In genomic region chr2:233226511-233227031, GRCh38 we compare ENCODE assay signal across 21 cellular contexts.
"Had no signal": no experiment of that assay in that cellular context is flagged by ENCODE, and none has a peak within 500 bp of the region (broad histone marks: within the 10 kb centered on the region; RNA-seq: fewer than 3 reads in every experiment).

No MANE protein-coding gene starts in this region.

- H3K27me3 ChIP-seq: ascending aorta, gastroesophageal sphincter, spleen, tibial nerve had no signal

- DNase-seq: activated CD4-positive, alpha-beta T cell treated with anti-CD3 and anti-CD28 coated beads for 4 hours; activated CD4-positive, alpha-beta T cell treated with anti-CD3 and anti-CD28 coated beads, Interleukin-2, amount 50 U/mL, for 48 hours; activated CD8-positive, alpha-beta memory T cell treated with anti-CD3 and anti-CD28 coated beads for 24 hours; activated effector memory CD4-positive, alpha-beta T cell treated with Interleukin-2 at 50 U/mL for 16 hours; activated naive CD4-positive, alpha-beta T cell treated with anti-CD3 and anti-CD28 coated beads for 36 hours; activated naive CD8-positive, alpha-beta T cell treated with anti-CD3 and anti-CD28 coated beads for 36 hours; caudate nucleus; cortex of kidney; head of caudate nucleus; hippocampal formation; naive thymus-derived CD8-positive, alpha-beta T cell; right cardiac atrium; spleen; stimulated activated naive CD4-positive, alpha-beta T cell treated with Interleukin-2 at 50 U/mL for 16 hours; T-helper 9 cell had no signal

- H3K36me3 Mint-ChIP-seq: activated naive CD8-positive, alpha-beta T cell treated with anti-CD3 and anti-CD28 coated beads for 36 hours; brain; naive thymus-derived CD8-positive, alpha-beta T cell had no signal

- H3K4me1 Mint-ChIP-seq: neural crest cell had no signal

- H3K4me3 Mint-ChIP-seq: activated naive CD4-positive, alpha-beta T cell treated with anti-CD3 and anti-CD28 coated beads for 36 hours; activated naive CD8-positive, alpha-beta T cell treated with anti-CD3 and anti-CD28 coated beads for 36 hours; naive thymus-derived CD8-positive, alpha-beta T cell; neural crest cell had no signal

- H3K9me3 Mint-ChIP-seq: activated naive CD4-positive, alpha-beta T cell treated with anti-CD3 and anti-CD28 coated beads for 36 hours; activated naive CD8-positive, alpha-beta T cell treated with anti-CD3 and anti-CD28 coated beads for 36 hours; naive thymus-derived CD8-positive, alpha-beta T cell; neural crest cell had no signal

- H3K4me3 ChIP-seq: ascending aorta, gastroesophageal sphincter, spleen, tibial nerve had no signal

- H3K27ac Mint-ChIP-seq: activated naive CD4-positive, alpha-beta T cell treated with anti-CD3 and anti-CD28 coated beads for 36 hours; activated naive CD8-positive, alpha-beta T cell treated with anti-CD3 and anti-CD28 coated beads for 36 hours had no signal

- H3K27me3 Mint-ChIP-seq: activated naive CD8-positive, alpha-beta T cell treated with anti-CD3 and anti-CD28 coated beads for 36 hours; naive thymus-derived CD8-positive, alpha-beta T cell had no signal

- H3K27ac ChIP-seq: ascending aorta, gastroesophageal sphincter, spleen, tibial nerve, VCaP had no signal

- ATAC-seq: gastroesophageal sphincter; naive thymus-derived CD8-positive, alpha-beta T cell; right cardiac atrium had no signal
